21 cellular contexts compared by ENCODE assay signal in the genomic region with DNA sequence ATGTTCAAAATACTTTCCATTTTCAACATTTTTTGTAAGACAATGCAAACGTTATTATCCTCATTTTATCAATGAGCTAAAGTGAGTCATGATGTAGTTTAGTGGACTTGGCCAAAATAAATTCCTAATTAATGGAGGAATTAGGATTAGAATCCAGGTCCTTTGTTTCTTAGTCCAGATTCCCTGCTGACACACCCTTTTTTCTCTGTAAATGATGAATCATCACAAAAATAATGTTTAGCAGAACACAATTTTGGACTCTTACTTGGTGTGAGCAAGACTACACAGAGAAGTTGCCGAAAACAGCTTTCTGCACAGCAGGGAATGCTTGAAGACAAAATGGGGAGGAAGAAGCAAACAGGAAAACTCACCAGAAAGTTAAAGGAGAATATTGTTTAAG.
A peak's percentile ranks its signal among the peaks of the same experiment; 100 is the strongest.
DNase-seq lines count a peak whose midpoint lies in the region; ATAC-seq and TF ChIP-seq lines count a peak whose summit lies in the region.
"Had no signal": no experiment of that assay in that cellular context is flagged by ENCODE, and none has a peak within 500 bp of the region (broad histone marks: within the 10 kb centered on the region; RNA-seq: fewer than 3 reads in every experiment).

No MANE protein-coding gene starts in this region.

- 0 out of 2 replicates have a peak overlapping the region, but pooled peaks have one; percentile 23 for H2AFZ ChIP-seq in SK-N-SH (ENCODE audit: low read depth)
- no peak overlapping the region for H2AFZ ChIP-seq in IMR-90 (replicated peaks; ENCODE audit: low read length, poor library complexity)

- H3K4me2 ChIP-seq in SK-N-SH: no peak overlapping the region
- no peak overlapping the region for H3K4me2 ChIP-seq in IMR-90 (ENCODE audit: low read depth, low read length)
- H3K4me2 ChIP-seq: BLaER1, KMS-11 had no signal

- dilution Hi-C loops in IMR-90 (cut with HindIII; ENCODE audit: low sequenced_read_pairs, unreplicated experiment): no loop called here

- intact Hi-C loops in IMR-90 (cut with micrococcal nuclease) (no loop called here), sciatic nerve (cut with DNase I) (no loop called here), gastrocnemius medialis (cut with DNase I; ENCODE audit: low total_unique reads) (no loop called here)

- no peak overlapping the region for H2AK5ac ChIP-seq in IMR-90 (ENCODE audit: low read depth, low read length)

- H2BK5ac ChIP-seq in IMR-90 (ENCODE audit: low read depth, low read length, poor library complexity, severe bottlenecking): no peak overlapping the region

- CTCF ChIA-PET in SK-N-SH (lab: Yijun Ruan, JAX) (no interaction called here), IMR-90 (lab: Yijun Ruan, JAX) (interaction anchor here (0.6 kb wide), 1 partner anchor 269 kb away, joined by 3 read pairs; no protein-coding TSS in a partner anchor)

- POLR2A ChIA-PET in SK-N-SH (lab: Yijun Ruan, JAX): no interaction called here
- POLR2A ChIA-PET in IMR-90 (lab: Charles Lee; ENCODE audit: unreplicated experiment): no interaction called here

- no peak overlapping the region for H2BK15ac ChIP-seq in IMR-90 (ENCODE audit: low read depth, low read length)

- no peak overlapping the region for H4K91ac ChIP-seq in IMR-90 (ENCODE audit: insufficient read depth, low read depth, low read length)

- peaks cover 4% of the 10 kb centered on the region for H3K9me1 ChIP-seq in IMR-90 (ENCODE audit: insufficient read depth, low read length)

- H3F3A ChIP-seq in SK-N-SH (replicated peaks; ENCODE audit: insufficient read depth): peaks cover 18% of the 10 kb centered on the region

- H2BK20ac ChIP-seq in IMR-90 (ENCODE audit: low read depth, low read length): no peak overlapping the region

- no peak overlapping the region for H4K5ac ChIP-seq in IMR-90 (ENCODE audit: low read depth, low read length)

- H2AK9ac ChIP-seq in IMR-90 (replicated peaks; ENCODE audit: low read depth, low read length, poor library complexity): no peak overlapping the region

- no peak overlapping the region for H3K4ac ChIP-seq in IMR-90 (ENCODE audit: low read depth, low read length)

- TF ChIP-seq CTCF in SK-N-SH (IDR thresholded peaks at IDR 0.05) (no peak), IMR-90 (conservative IDR thresholded peaks at IDR 0.05; ENCODE audit: low read depth, low read length) (no peak), gastrocnemius medialis (IDR thresholded peaks at IDR 0.05 in 4 of 5, conservative IDR thresholded peaks at IDR 0.05 in 1 of 5) (no peak)

- TF ChIP-seq POLR2A in IMR-90 (IDR thresholded peaks at IDR 0.05; ENCODE audit: low read depth, low read length) (no peak), gastrocnemius medialis (IDR thresholded peaks at IDR 0.05) (no peak)

- H3K79me1 ChIP-seq in IMR-90 (ENCODE audit: low read depth in 1 of 2, low read length in 2 of 2): no peaks in the 10 kb centered on the region

- no peak for TF ChIP-seq RAD21 in SK-N-SH (IDR thresholded peaks at IDR 0.05; ENCODE audit: low read length)
- no peak for TF ChIP-seq RAD21 in IMR-90 (IDR thresholded peaks at IDR 0.05; ENCODE audit: low read length)

- no peaks in the 10 kb centered on the region for H3K9me2 ChIP-seq in SK-N-SH

- H3K9ac ChIP-seq in SK-N-SH: no peak overlapping the region
- no peak overlapping the region for H3K9ac ChIP-seq in IMR-90 (ENCODE audit: low read depth, low read length)
- H3K9ac ChIP-seq: BLaER1, KMS-11 had no signal

- TF ChIP-seq EP300 in SK-N-SH (IDR thresholded peaks at IDR 0.05; ENCODE audit: borderline replicate concordance in 1 of 2, low read depth in 1 of 2, low read length in 1 of 2): no peak

- H3K4me1 ChIP-seq in SK-N-SH (ENCODE audit: control insufficient read depth in 1 of 2, insufficient read depth in 2 of 2, low read depth in 1 of 2, low read length in 1 of 2): peaks cover 7 to 24% of the 10 kb centered on the region in 2 experiments; a peak in 3 of 4 replicates
- H3K4me1 ChIP-seq in IMR-90 (ENCODE audit: control insufficient read depth, insufficient read depth, low read length): peaks cover 5% of the 10 kb centered on the region; the same call in 1 of the 2 replicates
- no peaks in the 10 kb centered on the region for H3K4me1 ChIP-seq in gastrocnemius medialis
- H3K4me1 ChIP-seq: BLaER1 had no signal

- H3K18ac ChIP-seq in IMR-90 (ENCODE audit: low read depth, low read length): peak overlapping the region; percentile 6; the same call in 1 of the 2 replicates

- H3K27ac ChIP-seq in SK-N-SH (ENCODE audit: low read depth in 2 of 2, low read length in 1 of 2) (peak overlapping the region in 1 of 2 experiments; percentile 17; a peak in 1 of 4 replicates), IMR-90 (ENCODE audit: insufficient read depth, low read length) (no peak overlapping the region), gastrocnemius medialis (no peak overlapping the region)
- H3K27ac ChIP-seq: 22Rv1, BLaER1, KMS-11 had no signal

- ATAC-seq in SK-N-SH treated with all-trans-retinoic acid at 6 μM for 48 hours (no peak), IMR-90 (ENCODE audit: low read depth) (no peak), sciatic nerve (peak; percentile 29), GM19035 (IDR thresholded peaks at IDR 0.05; ENCODE audit: unreplicated experiment) (no peak), gastrocnemius medialis (no peak)

- no peak overlapping the region for H3K14ac ChIP-seq in IMR-90 (replicated peaks; ENCODE audit: low read depth, low read length)

- H3K9me3 ChIP-seq in SK-N-SH (no peaks in the 10 kb centered on the region), IMR-90 (ENCODE audit: control insufficient read depth, insufficient read depth, low read length) (no peaks in the 10 kb centered on the region), gastrocnemius medialis (no peaks in the 10 kb centered on the region)
- H3K9me3 ChIP-seq: BLaER1 had no signal

- WGBS in SK-N-SH (ENCODE audit: low lambda C conversion rate): 55% methylated on average over 2 of the region's 2 CpGs
- no CpG with 5 or more reads among the region's 2 CpGs for WGBS in IMR-90 (ENCODE audit: extremely low coverage in 2 of 2, insufficient read length in 1 of 2), 2 experiments

- H3K36me3 ChIP-seq in SK-N-SH (replicated peaks in 1 of 2; ENCODE audit: control insufficient read depth in 1 of 2, insufficient read depth in 2 of 2, low read length in 1 of 2) (peaks cover 0 to 3% of the 10 kb centered on the region in 2 experiments), IMR-90 (ENCODE audit: control insufficient read depth, insufficient read depth, low read length) (no peaks in the 10 kb centered on the region), gastrocnemius medialis (no peaks in the 10 kb centered on the region)
- H3K36me3 ChIP-seq: BLaER1 had no signal

- in situ Hi-C loops in IMR-90 (cut with MboI; ENCODE audit: low sequenced_read_pairs) (no loop called here), gastrocnemius medialis (cut with MboI; ENCODE audit: low sequenced_read_pairs in 4 of 4) (no loop called here)

- no peak overlapping the region for H4K8ac ChIP-seq in IMR-90 (ENCODE audit: low read depth in 2 of 2, low read length in 2 of 2)

- H4K20me1 ChIP-seq in SK-N-SH (ENCODE audit: insufficient read depth) (no peaks in the 10 kb centered on the region), IMR-90 (ENCODE audit: insufficient read depth, low read length) (no peaks in the 10 kb centered on the region)
- H4K20me1 ChIP-seq: BLaER1 had no signal

- no peak overlapping the region for H3K23ac ChIP-seq in IMR-90 (ENCODE audit: low read depth, low read length)

- DNase-seq in SK-N-SH (no peak), IMR-90 (no peak), fibroblast of gingiva (ENCODE audit: low read depth) (peak; percentile 27), sciatic nerve (ENCODE audit: low spot score) (no peak), gastrocnemius medialis (no peak)
- DNase-seq in effector CD8-positive, alpha-beta T cell (lab: John Stamatoyannopoulos, UW): no peak
- DNase-seq: CD4-positive, alpha-beta memory T cell; EL; HCEC 1CT; NCI-H1417 treated with DMSO at 0.1 percent for 48 hours; NCI-H187 treated with DMSO at 0.1 percent for 48 hours; NCI-H226; NCI-H524; NCI-H82; RPMI8226; SIG-M5 had no signal

- H3K27me3 ChIP-seq in SK-N-SH (ENCODE audit: insufficient read depth): no peaks in the 10 kb centered on the region
- H3K27me3 ChIP-seq in IMR-90 (ENCODE audit: control insufficient read depth, insufficient read depth, low read length): no peaks in the 10 kb centered on the region
- no peaks in the 10 kb centered on the region for H3K27me3 ChIP-seq in gastrocnemius medialis
- H3K27me3 ChIP-seq: BLaER1 had no signal

- BruUV-seq in IMR-90 (replicated peaks; lab: Mats Ljungman, UMichigan): no TSS peak

- no peaks in the 10 kb centered on the region for H3K79me2 ChIP-seq in SK-N-SH (ENCODE audit: insufficient read depth)

- no peak overlapping the region for H3K4me3 ChIP-seq in SK-N-SH (ENCODE audit: low read depth in 2 of 2, low read length in 1 of 2)
- H3K4me3 ChIP-seq in IMR-90 (ENCODE audit: insufficient read depth, low read depth, low read length): no peak overlapping the region
- no peak overlapping the region for H3K4me3 ChIP-seq in gastrocnemius medialis
- H3K4me3 ChIP-seq: BLaER1 had no signal

- no peak overlapping the region for H3K56ac ChIP-seq in IMR-90 (ENCODE audit: extremely low read depth, insufficient read depth, low read length)

- no peak overlapping the region for H2BK120ac ChIP-seq in IMR-90 (ENCODE audit: low read depth, low read length)

TF ChIP-seq in SK-N-SH, 30 proteins besides CTCF, POLR2A, EP300 and RAD21 (continues in another document):
- TF ChIP-seq ELF1 (IDR thresholded peaks at IDR 0.05) (no peak), NRF1 (IDR thresholded peaks at IDR 0.05; ENCODE audit: low read depth, low read length) (no peak), RCOR1 (IDR thresholded peaks at IDR 0.05; ENCODE audit: low read length) (no peak), FOSL2 (IDR thresholded peaks at IDR 0.05; ENCODE audit: borderline replicate concordance, low read depth) (0 out of 2 replicates have a peak, but pooled peaks have one; percentile 34)

TF ChIP-seq in SK-N-SH treated with all-trans-retinoic acid at 6 μM for 48 hours, 23 proteins besides CTCF, POLR2A, EP300 and RAD21 (continues in another document):
- TF ChIP-seq BACH2 (CRISPR knock-in tag; IDR thresholded peaks at IDR 0.05; ENCODE audit: borderline replicate concordance): no peak

TF ChIP-seq in IMR-90, 13 proteins besides CTCF, POLR2A, EP300 and RAD21:
- TF ChIP-seq MAFK (IDR thresholded peaks at IDR 0.05; ENCODE audit: low read depth, low read length) (peak; percentile 81), RFX5 (IDR thresholded peaks at IDR 0.05; ENCODE audit: low read depth, low read length) (no peak), BHLHE40 (IDR thresholded peaks at IDR 0.05; ENCODE audit: low read depth, low read length) (no peak)
- TF ChIP-seq, protein P1, sequence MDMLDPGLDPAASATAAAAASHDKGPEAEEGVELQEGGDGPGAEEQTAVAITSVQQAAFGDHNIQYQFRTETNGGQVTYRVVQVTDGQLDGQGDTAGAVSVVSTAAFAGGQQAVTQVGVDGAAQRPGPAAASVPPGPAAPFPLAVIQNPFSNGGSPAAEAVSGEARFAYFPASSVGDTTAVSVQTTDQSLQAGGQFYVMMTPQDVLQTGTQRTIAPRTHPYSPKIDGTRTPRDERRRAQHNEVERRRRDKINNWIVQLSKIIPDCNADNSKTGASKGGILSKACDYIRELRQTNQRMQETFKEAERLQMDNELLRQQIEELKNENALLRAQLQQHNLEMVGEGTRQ (IDR thresholded peaks at IDR 0.05; ENCODE audit: low read depth, low read length): no peak
